Comparison of ENCODE assay signal across 23 cellular contexts in the genomic region with DNA sequence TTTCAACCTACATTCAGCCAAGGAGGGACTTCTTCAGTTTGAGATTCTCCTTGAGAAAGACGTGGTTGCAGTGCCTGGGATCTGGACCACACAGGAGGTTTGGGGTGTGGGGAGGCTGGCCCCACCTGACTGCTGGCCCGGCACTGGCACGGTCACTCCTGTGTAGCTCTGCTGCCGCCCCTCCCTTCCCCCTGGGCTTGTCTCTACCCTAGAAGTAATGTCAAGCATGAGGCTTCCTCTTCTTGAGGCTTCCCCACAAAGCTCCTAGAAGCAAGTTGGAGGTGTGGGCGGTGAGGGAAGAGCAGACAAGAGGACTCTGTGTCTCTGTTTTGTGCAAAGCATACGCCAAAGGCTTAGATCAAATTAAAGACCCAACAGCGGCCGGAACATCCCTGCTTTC. TPM values are rescaled to one million over a fixed set of nuclear protein-coding genes. Genes with fewer than 3 reads are reported as not detected.
DNase-seq lines count a peak whose midpoint lies in the region; ATAC-seq, FAIRE-seq and TF ChIP-seq lines count a peak whose summit lies in the region.
"Had no signal": no experiment of that assay in that cellular context is flagged by ENCODE, and none has a peak within 500 bp of the region (broad histone marks: within the 10 kb centered on the region; RNA-seq: fewer than 3 reads in every experiment).

No MANE protein-coding gene starts in this region.

- no peak overlapping the region for H3K9ac ChIP-seq in GM12878 (ENCODE audit: control insufficient read depth, insufficient read depth, low read length)
- H3K9ac ChIP-seq: KMS-11 had no signal

- H4K20me1 ChIP-seq in GM12878 (ENCODE audit: control insufficient read depth, insufficient read depth) = no peaks in the 10 kb centered on the region

- intact Hi-C loops in GM12878 (cut with micrococcal nuclease; ENCODE audit: unreplicated experiment) = no loop called here
- intact Hi-C loops in psoas muscle (cut with DNase I) = no loop called here

- no peak for TF ChIP-seq EP300 in GM12878 (IDR thresholded peaks at IDR 0.05; ENCODE audit: borderline replicate concordance in 1 of 2, control insufficient read depth in 1 of 2, low read depth in 2 of 2, low read length in 2 of 2)

- POLR2A ChIA-PET in GM12878 (lab: Charles Lee) = interaction anchor here (0.7 kb wide), 1 partner anchor 475 kb away, joined by 3 read pairs; no protein-coding TSS in a partner anchor

- RAD21 ChIA-PET in GM12878 (lab: Charles Lee; ENCODE audit: unreplicated experiment) = no interaction called here

- SMC1A ChIA-PET in GM12878 (lab: Charles Lee; ENCODE audit: uncharacterized antibody, unreplicated experiment) = interaction anchor here (1.0 to 1.8 kb wide), 2 partner anchors 55 to 60 kb away, joined by 3 read pairs; no protein-coding TSS in a partner anchor

- H3K9me3 ChIP-seq in GM12878 (replicated peaks; ENCODE audit: control insufficient read depth, insufficient read depth, low read length) = no peaks in the 10 kb centered on the region
- H3K9me3 ChIP-seq in psoas muscle = no peaks in the 10 kb centered on the region
- H3K9me3 ChIP-seq: HAP-1, SJSA1 had no signal

- BruUV-seq in GM12878 (replicated peaks; lab: Mats Ljungman, UMichigan) = no TSS peak

- no peak overlapping the region for H2AFZ ChIP-seq in GM12878 (ENCODE audit: control insufficient read depth, low read depth, low read length)

- peak; percentile 20; the same call in 2 of the 3 replicates for ATAC-seq in GM12878
- ATAC-seq in GM18873 (IDR thresholded peaks at IDR 0.05; ENCODE audit: low FRiP score, unreplicated experiment) = no peak
- no peak for ATAC-seq in psoas muscle

- no peak overlapping the region for H3K4me2 ChIP-seq in GM12878 (ENCODE audit: control insufficient read depth, insufficient read depth)
- H3K4me2 ChIP-seq: KMS-11 had no signal

- no peak for TF ChIP-seq POLR2A in GM12878 (IDR thresholded peaks at IDR 0.05; ENCODE audit: low read depth, low read length)

- no peak for TF ChIP-seq RAD21 in GM12878 (IDR thresholded peaks at IDR 0.05; ENCODE audit: insufficient read depth, low read depth, low read length)

- no peak overlapping the region for H3K27ac ChIP-seq in GM12878 (ENCODE audit: control insufficient read depth, insufficient read depth)
- no peak overlapping the region for H3K27ac ChIP-seq in psoas muscle
- H3K27ac ChIP-seq: KMS-11, SJSA1 had no signal

- peak; percentile 29 for DNase-seq in activated CD8-positive, alpha-beta memory T cell treated with anti-CD3 and anti-CD28 coated beads, Interleukin-2, amount 50 U/mL, for 48 hours
- no peak for DNase-seq in activated CD8-positive, alpha-beta memory T cell treated with anti-CD3 and anti-CD28 coated beads, Interleukin-2, amount 50 U/mL, for 4 hours
- DNase-seq in MV-4-11 (lab: John Stamatoyannopoulos, UW) (peak; percentile 42), GM12878 (ENCODE audit: low read depth, low spot score) (no peak), psoas muscle (no peak), cerebellar nuclear complex (lab: John Stamatoyannopoulos, UW) (no peak)
- DNase-seq: CD4-positive, CD25-positive, alpha-beta regulatory T cell; DMS53; GOT3; HFFc6; NCI-H2029; NCI-H446; NCI-H524 treated with DMSO at 0.1 percent for 48 hours; NCI-H774; NK-92 treated with Interleukin-12 subunit alpha and Interleukin-12 subunit beta, amount 100 ng/mL, for 24 hours; Right ventricle myocardium superior; RPMI8226 had no signal

- no peak for TF ChIP-seq CTCF in GM12878 (IDR thresholded peaks at IDR 0.05 in 2 of 3, conservative IDR thresholded peaks at IDR 0.05 in 1 of 3; ENCODE audit: control insufficient read depth in 2 of 3, extremely low read depth in 1 of 3, insufficient read depth in 1 of 3, low read depth in 3 of 3, low read length in 3 of 3)
- no peak for TF ChIP-seq CTCF in psoas muscle (IDR thresholded peaks at IDR 0.05)

- H3K27me3 ChIP-seq in GM12878 (replicated peaks in 1 of 2; ENCODE audit: control insufficient read depth in 2 of 2, insufficient read depth in 2 of 2, low read length in 1 of 2) (no peaks in the 10 kb centered on the region), psoas muscle (ENCODE audit: insufficient read depth in 3 of 3, low read length in 2 of 3) (peaks cover 0 to 15% (median 0%) of the 10 kb centered on the region in 3 donors)

- CTCF ChIA-PET in GM12878 (lab: Yijun Ruan, JAX) = no interaction called here

- in situ Hi-C loops in GM12878 (cut with MboI) = loop anchor here (25.0 kb wide), 1 partner anchor 969 kb away; the partner anchor contains the start of gene ITSN2

- no peak overlapping the region for H3K4me3 ChIP-seq in GM12878
- H3K4me3 ChIP-seq in psoas muscle = no peak overlapping the region
- H3K4me3 ChIP-seq: HAP-1, SJSA1 had no signal

- no peaks in the 10 kb centered on the region for H3K36me3 ChIP-seq in GM12878 (ENCODE audit: control insufficient read depth in 2 of 2, insufficient read depth in 2 of 2, low read length in 1 of 2)
- no peaks in the 10 kb centered on the region for H3K36me3 ChIP-seq in psoas muscle (ENCODE audit: insufficient read depth in 1 of 2, low read depth in 1 of 2)
- H3K36me3 ChIP-seq: HAP-1, SJSA1 had no signal

- WGBS in GM12878 (ENCODE audit: insufficient coverage, insufficient replicate concordance, low lambda C conversion rate, missing lambda C conversion rate) = 54% methylated on average over 8 of the region's 8 CpGs
- 78 to 83% (median 80%) methylated on average over 8 of the region's 8 CpGs for WGBS in psoas muscle, 3 donors

- FAIRE-seq in GM12878 (lab: Jason Lieb, UNC) = no peak
- FAIRE-seq: D721Med had no signal

- H3K4me1 ChIP-seq in GM12878 (ENCODE audit: control insufficient read depth, insufficient read depth, low read length) (peaks cover 16% of the 10 kb centered on the region; the same call in 1 of the 2 replicates), psoas muscle (peaks cover 4% of the 10 kb centered on the region)
- H3K4me1 ChIP-seq: HAP-1 had no signal

- H3K79me2 ChIP-seq in GM12878 (ENCODE audit: control insufficient read depth, insufficient read depth, low read length) = peaks cover 10% of the 10 kb centered on the region

TF ChIP-seq in GM12878, 131 proteins besides CTCF, POLR2A, EP300 and RAD21 (continues in another document):
- TF ChIP-seq NR2C2 (IDR thresholded peaks at IDR 0.05; ENCODE audit: borderline replicate concordance, control insufficient read depth, insufficient read length, low read depth) (no peak), SMAD5 (IDR thresholded peaks at IDR 0.05; ENCODE audit: low read depth) (no peak), TCF3 (IDR thresholded peaks at IDR 0.05; ENCODE audit: borderline replicate concordance, insufficient read depth, low read depth, low read length) (no peak), EZH2 (IDR thresholded peaks at IDR 0.05; ENCODE audit: borderline replicate concordance, control insufficient read depth, low read depth, low read length) (no peak), ZNF592 (IDR thresholded peaks at IDR 0.05) (no peak), GATAD2B (conservative IDR thresholded peaks at IDR 0.05; ENCODE audit: low read depth) (no peak)

RNA-seq across cellular contexts. Expression of gene KLHL29, which starts 8.7 kb away (rescaled TPM):
- total RNA-seq in GM12878 (2013; cell fraction: nucleolus; rRNA removed) = 30.8 and 36.8 TPM in 2 replicates
- 8.5 and 9.8 TPM in 2 replicates for total RNA-seq in GM12878 (2014; rRNA removed)
- total RNA-seq in GM12878 (2014; rRNA removed; fragmentation: Illumina TruSeq; extraction: Trizol) = 6.3 and 6.9 TPM in 2 replicates
- 17.9 and 19.5 TPM in 2 replicates for total RNA-seq in GM12878 (2021)
- polyA plus RNA-seq in GM12878 (2011; ENCODE audit: low read depth) = 3.9 TPM
- polyA plus RNA-seq in GM12878 (2011; rRNA removed) = 4.3 and 5.3 TPM in 2 replicates
- polyA plus RNA-seq in GM12878 (2011; cell fraction: cytosol; rRNA removed) = 5.4 and 7.7 TPM in 2 replicates
- 33.8 and 54.4 TPM in 2 replicates for polyA plus RNA-seq in GM12878 (2011; cell fraction: nucleus; rRNA removed)
- 5.1 and 6.7 TPM in 2 replicates for polyA plus RNA-seq in GM12878 (2012)
- polyA plus RNA-seq in GM12878 (2014; fragmentation: Illumina TruSeq; extraction: Trizol) = 5.7 and 9.5 TPM in 2 replicates
- polyA plus RNA-seq in GM12878 (2014; fragmentation: Nextera tagmentation; extraction: Ambion mirVana) = 1 to 10 TPM; 1.4 to 2.2 TPM
- polyA plus RNA-seq in GM12878 (2014; rRNA removed) = 16.1 and 19.4 TPM in 2 replicates
- 1 to 10 TPM; 2.5 to 2.7 TPM for polyA plus RNA-seq in GM12878 (2016; fragmentation: Nextera tagmentation; extraction: Ambion mirVana)
- 5.6 and 8.7 TPM in 2 replicates for polyA minus RNA-seq in GM12878 (2011; rRNA and poly(A)+ RNA removed)
- 3.3 and 5.0 TPM in 2 replicates for polyA minus RNA-seq in GM12878 (2011; cell fraction: cytosol; rRNA and poly(A)+ RNA removed)
- 7.9 and 19.0 TPM in 2 replicates for polyA minus RNA-seq in GM12878 (2011; cell fraction: nucleus; rRNA and poly(A)+ RNA removed)
- total RNA-seq in psoas muscle = 10 to 100 TPM in 1 of 4 donors, 1 to 10 TPM in 3; 4.4 to 14.1 (median 7.7) TPM
- 10 to 100 TPM in 1 of 3 donors, 1 to 10 TPM in 2; 4.7 to 13.3 (median 6.4) TPM for polyA plus RNA-seq in psoas muscle
- total RNA-seq: G401 had no signal

Comparison
In these comparisons a context has a peak if more than half of its experiments do, and no peak if none do; other contexts are left out.
1. DNase-seq: peak in activated CD8-positive, alpha-beta memory T cell treated with anti-CD3 and anti-CD28 coated beads, Interleukin-2, amount 50 U/mL, for 48 hours (single experiment) and MV-4-11 (single experiment); none in activated CD8-positive, alpha-beta memory T cell treated with anti-CD3 and anti-CD28 coated beads, Interleukin-2, amount 50 U/mL, for 4 hours (single experiment), GM12878 (single experiment), psoas muscle (0 of 2) and cerebellar nuclear complex (0 of 2).